In the genomic region with DNA sequence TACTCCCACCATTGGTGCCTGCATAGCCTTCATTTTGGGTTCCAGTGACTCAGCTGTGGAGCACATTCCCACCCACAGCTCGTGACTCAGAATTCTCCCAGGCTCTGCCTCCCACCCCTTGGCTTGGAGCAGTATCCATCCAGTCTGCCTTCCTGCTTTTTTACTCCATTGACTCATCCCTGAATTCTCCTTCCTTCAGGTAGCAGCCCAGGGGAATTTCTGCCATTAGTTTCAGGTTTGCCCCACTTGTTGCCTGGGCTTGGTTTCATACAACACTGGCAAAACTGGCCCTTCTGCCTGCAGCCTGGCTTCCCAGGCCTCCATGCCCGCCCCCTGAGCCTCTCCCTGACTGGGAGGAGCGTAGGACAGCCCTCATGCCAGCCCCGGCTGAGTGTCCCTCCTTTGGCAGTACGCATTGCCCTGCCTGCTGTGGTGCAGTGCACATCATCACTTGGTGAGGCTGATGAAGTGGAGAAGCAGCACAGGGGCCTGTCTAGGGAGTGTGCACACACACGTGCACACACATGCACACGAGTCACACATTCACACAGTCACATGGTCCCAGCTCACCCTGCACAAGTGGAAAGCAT, we compare ENCODE assay signal across 10 cellular contexts. TPM values are rescaled to one million over a fixed set of nuclear protein-coding genes. Genes with fewer than 3 reads are reported as not detected.
DNase-seq lines count a peak whose midpoint lies in the region; ATAC-seq and TF ChIP-seq lines count a peak whose summit lies in the region.
"Had no signal": no experiment of that assay in that cellular context is flagged by ENCODE, and none has a peak within 500 bp of the region (broad histone marks: within the 10 kb centered on the region; RNA-seq: fewer than 3 reads in every experiment).

No MANE protein-coding gene starts in this region.

- no peak for TF ChIP-seq POLR2A in breast epithelium (IDR thresholded peaks at IDR 0.05)

- no peak overlapping the region for H3K27ac Mint-ChIP-seq in MCF 10A (ENCODE audit: low read depth, unreplicated experiment)
- H3K27ac Mint-ChIP-seq in activated T-helper 17 cell treated with anti-CD3 and anti-CD28 coated beads, Interleukin-2, amount 50 U/mL, for 72 hours, result no peak overlapping the region

- no TSS peak for BruUV-seq in MCF 10A (replicated peaks; lab: Mats Ljungman, UMichigan)

- no peaks in the 10 kb centered on the region for H3K36me3 Mint-ChIP-seq in MCF 10A (ENCODE audit: insufficient read depth, unreplicated experiment)
- peaks cover 45% of the 10 kb centered on the region for H3K36me3 Mint-ChIP-seq in activated T-helper 17 cell treated with anti-CD3 and anti-CD28 coated beads, Interleukin-2, amount 50 U/mL, for 72 hours (ENCODE audit: low read depth)

- no peak overlapping the region for H3K27ac ChIP-seq in breast epithelium

- ATAC-seq in activated T-helper 17 cell treated with anti-CD3 and anti-CD28 coated beads, Interleukin-2, amount 50 U/mL, for 72 hours (replicated peaks), result peak; percentile 42
- ATAC-seq: naive thymus-derived CD4-positive, alpha-beta T cell had no signal

- H3K27me3 Mint-ChIP-seq in MCF 10A (ENCODE audit: insufficient read depth, unreplicated experiment), result no peaks in the 10 kb centered on the region
- H3K27me3 Mint-ChIP-seq in activated T-helper 17 cell treated with anti-CD3 and anti-CD28 coated beads, Interleukin-2, amount 50 U/mL, for 72 hours, result no peaks in the 10 kb centered on the region
- H3K27me3 Mint-ChIP-seq: naive thymus-derived CD4-positive, alpha-beta T cell had no signal

- CTCF ChIA-PET in MCF 10A (lab: Yijun Ruan, JAX), result interaction anchor here (0.7 to 1.5 kb wide), 2 partner anchors 10 to 752 kb away, joined by 3 read pairs; no protein-coding TSS in a partner anchor

- intact Hi-C loops in MCF 10A (cut with micrococcal nuclease), result loop anchor here (5.0 kb wide), 1 partner anchor 144 kb away; the partner anchor contains the start of genes CBX3 and HNRNPA2B1
- intact Hi-C loops in breast epithelium (cut with DNase I; ENCODE audit: low total_unique reads), result no loop called here

- no peaks in the 10 kb centered on the region for H3K9me3 Mint-ChIP-seq in MCF 10A (ENCODE audit: unreplicated experiment)
- no peaks in the 10 kb centered on the region for H3K9me3 Mint-ChIP-seq in activated T-helper 17 cell treated with anti-CD3 and anti-CD28 coated beads, Interleukin-2, amount 50 U/mL, for 72 hours
- H3K9me3 Mint-ChIP-seq: naive thymus-derived CD4-positive, alpha-beta T cell had no signal

- H3K4me1 Mint-ChIP-seq in MCF 10A (ENCODE audit: insufficient read depth, unreplicated experiment), result peaks cover 20% of the 10 kb centered on the region
- H3K4me1 Mint-ChIP-seq in activated T-helper 17 cell treated with anti-CD3 and anti-CD28 coated beads, Interleukin-2, amount 50 U/mL, for 72 hours, result no peaks in the 10 kb centered on the region

- TF ChIP-seq CTCF in MCF 10A (IDR thresholded peaks at IDR 0.05; ENCODE audit: unreplicated experiment) (no peak), breast epithelium (IDR thresholded peaks at IDR 0.05) (no peak), GM20000 (IDR thresholded peaks at IDR 0.05; ENCODE audit: extremely low read depth, missing control alignments) (no peak)

- H3K4me1 ChIP-seq in breast epithelium, result no peaks in the 10 kb centered on the region

- no peak overlapping the region for H3K4me3 Mint-ChIP-seq in MCF 10A (ENCODE audit: unreplicated experiment)
- no peak overlapping the region for H3K4me3 Mint-ChIP-seq in activated T-helper 17 cell treated with anti-CD3 and anti-CD28 coated beads, Interleukin-2, amount 50 U/mL, for 72 hours
- H3K4me3 Mint-ChIP-seq: naive thymus-derived CD4-positive, alpha-beta T cell had no signal

- DNase-seq in MCF 10A (ENCODE audit: unreplicated experiment) (peak; percentile 80), breast epithelium (ENCODE audit: low spot score in 2 of 2) (no peak), kidney glomerular epithelial cell (lab: John Stamatoyannopoulos, UW) (peak; percentile 54), ureter (ENCODE audit: low spot score) (peak; percentile 63), cortex of kidney (lab: John Stamatoyannopoulos, UW) (no peak), GM20000 (ENCODE audit: low spot score) (no peak)
- no peak for DNase-seq in activated naive CD4-positive, alpha-beta T cell treated with anti-CD3 and anti-CD28 coated beads, Interleukin-2, amount 50 U/mL, for 16 hours
- DNase-seq: naive thymus-derived CD4-positive, alpha-beta T cell; NCI-H146 had no signal

- no peaks in the 10 kb centered on the region for H3K27me3 ChIP-seq in breast epithelium

- POLR2A ChIA-PET in MCF 10A (lab: Yijun Ruan, JAX), result no interaction called here

- no peaks in the 10 kb centered on the region for H3K9me3 ChIP-seq in breast epithelium

- no peaks in the 10 kb centered on the region for H3K36me3 ChIP-seq in breast epithelium

- no peak overlapping the region for H3K4me3 ChIP-seq in breast epithelium

RNA-seq across cellular contexts. Expression of gene SNX10, which starts 55.0 kb away (rescaled TPM):
- total RNA-seq in MCF 10A (2022) (7.1 and 8.0 TPM in 2 replicates), breast epithelium (10 to 100 TPM; 13.4 to 24.6 (median 18.1) TPM), ureter (2.6 TPM)
- total RNA-seq in activated T-helper 17 cell treated with anti-CD3 and anti-CD28 coated beads, Interleukin-2, amount 50 U/mL, for 72 hours, result 10 to 100 TPM; 23.5 to 30.8 TPM

Comparison
In these comparisons a context has a peak if more than half of its experiments do, and no peak if none do; other contexts are left out.
1. DNase-seq: peak in MCF 10A (single experiment), kidney glomerular epithelial cell (single experiment) and ureter (single experiment); none in breast epithelium (0 of 2), cortex of kidney (single experiment), activated naive CD4-positive, alpha-beta T cell treated with anti-CD3 and anti-CD28 coated beads, Interleukin-2, amount 50 U/mL, for 16 hours (single experiment) and GM20000 (single experiment).